ENCODE assay signal across 17 cellular contexts in the genomic region with DNA sequence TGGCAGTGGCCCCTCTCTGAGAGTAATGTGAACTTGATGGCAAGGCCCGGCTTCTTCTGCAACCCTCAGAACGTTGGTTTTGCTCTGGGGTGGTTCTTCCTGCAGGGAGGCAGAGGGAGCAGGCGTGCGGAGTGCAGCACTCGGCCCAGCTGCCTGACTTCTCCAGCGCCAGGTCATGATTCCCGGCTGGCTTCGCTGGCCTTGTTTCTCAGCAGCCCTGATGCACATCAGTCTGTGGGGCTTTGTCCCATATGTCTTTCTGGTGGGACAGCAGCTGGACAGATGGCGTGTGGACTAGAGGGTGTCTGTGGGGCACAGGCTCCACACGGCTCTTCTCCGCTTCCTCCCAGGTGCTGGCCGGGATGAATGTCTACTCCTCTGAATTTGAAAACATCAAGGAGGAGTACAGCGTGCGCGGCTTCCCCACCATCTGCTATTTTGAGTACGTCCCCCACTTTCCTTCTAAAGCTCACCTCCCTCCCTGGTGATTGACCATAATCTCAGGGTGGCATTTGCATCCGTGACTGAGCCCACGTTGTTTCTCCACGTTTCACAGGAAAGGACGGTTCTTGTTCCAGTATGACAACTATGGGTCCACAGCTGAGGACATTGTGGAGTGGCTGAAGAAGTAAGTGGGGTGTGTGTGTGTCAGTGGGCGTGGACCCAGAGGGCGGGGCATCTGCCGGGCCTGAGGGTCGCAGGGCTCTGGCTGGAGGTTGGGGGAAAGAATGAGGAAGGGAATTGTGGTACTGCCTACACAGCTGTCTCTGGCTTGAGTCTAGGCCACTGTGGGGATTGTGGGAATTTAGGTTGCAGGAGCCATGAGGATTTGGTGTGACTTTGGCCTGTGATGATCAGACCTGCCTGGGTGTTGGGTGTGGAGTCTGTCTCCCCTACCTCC.
"Had no signal": no experiment of that assay in that cellular context is flagged by ENCODE, and none has a peak within 500 bp of the region (broad histone marks: within the 10 kb centered on the region; RNA-seq: fewer than 3 reads in every experiment).

No MANE protein-coding gene starts in this region.

- H3K9ac ChIP-seq: parathyroid adenoma had no signal

- H3K36me3 ChIP-seq: neutrophil had no signal

- H3K9me3 Mint-ChIP-seq: activated CD4-positive, alpha-beta memory T cell treated with anti-CD3 and anti-CD28 coated beads, Interleukin-2, amount 10 ng/mL, durations not matched to agents 7 days and 5 days; activated T-cell treated with anti-CD3 and anti-CD28 coated beads, Interleukin-2, amount 50 U/mL, for 4 hours; effector memory CD8-positive, alpha-beta T cell; naive thymus-derived CD4-positive, alpha-beta T cell; stimulated activated naive B cell treated with anti-CD40 and anti-IgM and Interleukin-4, amounts not matched to agents 10 μg/mL and 1 μg/mL and 100 μg/mL, for 72 hours had no signal

- H3K9me3 ChIP-seq: ascending aorta, gastroesophageal sphincter, neutrophil, tibial nerve had no signal

- DNase-seq: activated CD4-positive, alpha-beta memory T cell treated with anti-CD3 and anti-CD28 coated beads, Interleukin-2, amount 10 ng/mL, durations not matched to agents 7 days and 5 days; activated CD4-positive, alpha-beta T cell treated with anti-CD3 and anti-CD28 coated beads for 36 hours; activated gamma-delta T cell treated with Interleukin-2 at 50 U/mL for 16 hours; activated T-cell treated with anti-CD3 and anti-CD28 coated beads, Interleukin-2, amount 50 U/mL, for 4 hours; dermis blood vessel endothelial cell; effector memory CD8-positive, alpha-beta T cell; left colon; naive thymus-derived CD4-positive, alpha-beta T cell; stimulated activated CD4-positive, alpha-beta T cell treated with anti-CD3 and anti-CD28 coated beads, Interleukin-2, amount 100 ng/mL, for 48 hours; stimulated activated naive B cell treated with anti-CD40 and anti-IgM and Interleukin-4, amounts not matched to agents 10 μg/mL and 1 μg/mL and 100 μg/mL, for 72 hours; T-helper 17 cell had no signal

- H3K4me3 Mint-ChIP-seq: activated CD4-positive, alpha-beta memory T cell treated with anti-CD3 and anti-CD28 coated beads, Interleukin-2, amount 10 ng/mL, durations not matched to agents 7 days and 5 days; activated CD4-positive, alpha-beta T cell treated with anti-CD3 and anti-CD28 coated beads for 36 hours; activated T-cell treated with anti-CD3 and anti-CD28 coated beads, Interleukin-2, amount 50 U/mL, for 4 hours; effector memory CD8-positive, alpha-beta T cell; naive thymus-derived CD4-positive, alpha-beta T cell; stimulated activated naive B cell treated with anti-CD40 and anti-IgM and Interleukin-4, amounts not matched to agents 10 μg/mL and 1 μg/mL and 100 μg/mL, for 72 hours; T-helper 17 cell had no signal

- H3K27ac ChIP-seq: gastroesophageal sphincter, neutrophil, parathyroid adenoma, tibial nerve had no signal

- H3K4me3 ChIP-seq: ascending aorta, gastroesophageal sphincter, lung, tibial nerve had no signal

- H3K27me3 Mint-ChIP-seq: activated CD4-positive, alpha-beta memory T cell treated with anti-CD3 and anti-CD28 coated beads, Interleukin-2, amount 10 ng/mL, durations not matched to agents 7 days and 5 days; activated CD4-positive, alpha-beta T cell treated with anti-CD3 and anti-CD28 coated beads for 36 hours; effector memory CD8-positive, alpha-beta T cell; naive thymus-derived CD4-positive, alpha-beta T cell; stimulated activated naive B cell treated with anti-CD40 and anti-IgM and Interleukin-4, amounts not matched to agents 10 μg/mL and 1 μg/mL and 100 μg/mL, for 72 hours; T-helper 17 cell had no signal

- H2AFZ ChIP-seq: parathyroid adenoma had no signal

- H3K4me1 Mint-ChIP-seq: activated CD4-positive, alpha-beta memory T cell treated with anti-CD3 and anti-CD28 coated beads, Interleukin-2, amount 10 ng/mL, durations not matched to agents 7 days and 5 days; activated CD4-positive, alpha-beta T cell treated with anti-CD3 and anti-CD28 coated beads for 36 hours had no signal

- H3K27ac Mint-ChIP-seq: activated CD4-positive, alpha-beta memory T cell treated with anti-CD3 and anti-CD28 coated beads, Interleukin-2, amount 10 ng/mL, durations not matched to agents 7 days and 5 days; activated CD4-positive, alpha-beta T cell treated with anti-CD3 and anti-CD28 coated beads for 36 hours; effector memory CD8-positive, alpha-beta T cell; stimulated activated naive B cell treated with anti-CD40 and anti-IgM and Interleukin-4, amounts not matched to agents 10 μg/mL and 1 μg/mL and 100 μg/mL, for 72 hours; T-helper 17 cell had no signal

- H3K27me3 ChIP-seq: ascending aorta, gastroesophageal sphincter, neutrophil, tibial nerve had no signal

- ATAC-seq: activated CD4-positive, alpha-beta T cell treated with anti-CD3 and anti-CD28 coated beads for 36 hours; activated T-cell treated with anti-CD3 and anti-CD28 coated beads, Interleukin-2, amount 50 U/mL, for 4 hours; effector memory CD8-positive, alpha-beta T cell; gastroesophageal sphincter; left colon; stimulated activated naive B cell treated with anti-CD40 and anti-IgM and Interleukin-4, amounts not matched to agents 10 μg/mL and 1 μg/mL and 100 μg/mL, for 72 hours; T-helper 17 cell had no signal

- H3K79me2 ChIP-seq: parathyroid adenoma had no signal

- H3K4me1 ChIP-seq: ascending aorta, tibial nerve had no signal
